ENCODE assay signal across 7 cellular contexts in the genomic region with DNA sequence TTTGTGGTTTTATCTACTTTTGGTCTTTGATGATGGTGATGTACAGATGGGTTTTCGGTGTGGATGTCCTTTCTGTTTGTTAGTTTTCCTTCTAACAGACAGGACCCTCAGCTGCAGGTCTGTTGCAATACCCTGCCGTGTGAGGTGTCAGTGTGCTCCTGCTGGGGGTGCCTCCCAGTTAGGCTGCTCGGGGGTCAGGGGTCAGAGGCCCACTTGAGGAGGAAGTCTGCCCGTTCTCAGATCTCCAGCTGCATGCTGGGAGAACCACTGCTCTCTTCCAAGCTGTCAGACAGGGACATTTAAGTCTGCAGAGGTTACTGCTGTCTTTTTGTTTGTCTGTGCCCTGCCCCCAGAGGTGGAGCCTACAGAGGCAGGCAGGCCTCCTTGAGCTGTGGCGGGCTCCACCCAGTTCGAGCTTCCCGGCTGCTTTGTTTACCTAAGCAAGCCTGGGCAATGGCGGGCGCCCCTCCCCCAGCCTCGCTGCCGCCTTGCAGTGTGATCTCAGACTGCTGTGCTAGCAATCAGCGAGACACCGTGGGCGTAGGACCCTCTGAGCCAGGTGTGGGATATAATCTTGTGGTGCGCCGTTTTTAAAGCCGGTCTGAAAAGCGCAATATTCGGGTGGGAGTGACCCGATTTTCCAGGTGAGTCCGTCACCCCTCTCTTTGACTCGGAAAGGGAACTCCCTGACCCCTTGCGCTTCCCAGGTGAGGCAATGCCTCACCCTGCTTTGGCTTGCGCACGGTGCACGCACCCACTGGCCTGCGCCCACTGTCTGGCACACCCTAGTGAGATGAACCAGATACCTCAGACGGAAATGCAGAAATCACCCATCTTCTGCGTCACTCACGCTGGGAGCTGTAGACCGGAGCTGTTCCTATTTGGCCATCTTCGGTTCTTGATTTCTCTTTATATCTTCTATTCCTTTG.
DNase-seq lines count a peak whose midpoint lies in the region; ATAC-seq and TF ChIP-seq lines count a peak whose summit lies in the region.
"Not testable (repeated sequence)": the region's sequence is repeated elsewhere in the genome, so short reads cannot be mapped to it uniquely, and the experiment has no call there.

No MANE protein-coding gene starts in this region.

- not testable (repeated sequence) for H3K27me3 Mint-ChIP-seq in GM23338 (ENCODE audit: insufficient read depth, low read depth, poor library complexity); chondrocyte (ENCODE audit: low read depth); neural progenitor cell (ENCODE audit: insufficient read depth, low read depth)

- H4K20me1 ChIP-seq in GM23338 (replicated peaks; ENCODE audit: insufficient read depth); PC-9 (ENCODE audit: insufficient read depth); neural progenitor cell (ENCODE audit: low read depth): not testable (repeated sequence)

- H3K27me3 ChIP-seq in GM23338 (ENCODE audit: insufficient read depth); PC-9 (ENCODE audit: insufficient read depth, low read depth); neural progenitor cell: not testable (repeated sequence)

- not testable (repeated sequence) for H3K9ac ChIP-seq in neural progenitor cell

- ATAC-seq in GM23338, result not testable (repeated sequence)

- POLR2A ChIA-PET in PC-9 (lab: Charles Lee; ENCODE audit: unreplicated experiment), result interaction anchor here (0.6 kb wide), 2 partner anchors 65 to 68 kb away, joined by 3 to 6 read pairs; no protein-coding TSS in a partner anchor

- intact Hi-C loops in PC-9 (cut with micrococcal nuclease; ENCODE audit: unreplicated experiment), result not testable (repeated sequence)

- TF ChIP-seq CTCF in GM23338 (conservative IDR thresholded peaks at IDR 0.05; ENCODE audit: low read depth in 2 of 2); PC-9 (conservative IDR thresholded peaks at IDR 0.05); chondrocyte (IDR thresholded peaks at IDR 0.05); neural progenitor cell (IDR thresholded peaks at IDR 0.05): not testable (repeated sequence)

- H3K9me2 ChIP-seq in GM23338 (ENCODE audit: insufficient read depth); PC-9 (ENCODE audit: insufficient read depth): not testable (repeated sequence)

- H3K4me3 ChIP-seq in GM23338 (peak overlapping the region; percentile 43), PC-9 (peak overlapping the region; percentile 54), iPS-18c (ENCODE audit: insufficient read depth, low read depth, low read length) (peak overlapping the region; percentile 31; the same call in 1 of the 2 replicates), neural progenitor cell (peak overlapping the region; percentile 53)

- H3K4me3 Mint-ChIP-seq in GM23338, result peak overlapping the region; percentile 54
- peak overlapping the region; percentile 64 for H3K4me3 Mint-ChIP-seq in chondrocyte (ENCODE audit: unreplicated experiment)
- H3K4me3 Mint-ChIP-seq in neural progenitor cell, result peak overlapping the region; percentile 58

- peaks cover 19% of the 10 kb centered on the region for H3K36me3 Mint-ChIP-seq in GM23338 (ENCODE audit: low read depth)
- not testable (repeated sequence) for H3K36me3 Mint-ChIP-seq in chondrocyte (ENCODE audit: low read depth); neural progenitor cell

- H3K4me1 ChIP-seq in GM23338 (ENCODE audit: insufficient read depth); PC-9 (replicated peaks; ENCODE audit: insufficient read depth); neural progenitor cell: not testable (repeated sequence)

- not testable (repeated sequence) for H3F3A ChIP-seq in GM23338 (replicated peaks; ENCODE audit: low read depth); PC-9 (ENCODE audit: insufficient read depth, low read depth); neural progenitor cell (ENCODE audit: low read depth)

- H3K4me1 Mint-ChIP-seq in GM23338; chondrocyte (ENCODE audit: low read depth); neural progenitor cell: not testable (repeated sequence)

- H3K9me3 Mint-ChIP-seq in GM23338, result peaks cover 12% of the 10 kb centered on the region
- H3K9me3 Mint-ChIP-seq in chondrocyte (ENCODE audit: low read depth), result not testable (repeated sequence)
- H3K9me3 Mint-ChIP-seq in neural progenitor cell, result peaks cover 15% of the 10 kb centered on the region

- H3K4me2 ChIP-seq in GM23338 (peak overlapping the region; percentile 54; the same call in 1 of the 2 replicates), PC-9 (peak overlapping the region; percentile 65), neural progenitor cell (peak overlapping the region; percentile 79)

- not testable (repeated sequence) for H3K27ac ChIP-seq in GM23338 (ENCODE audit: low read depth); PC-9; neural progenitor cell

- not testable (repeated sequence) for DNase-seq in GM23338 (ENCODE audit: low spot score); chondrocyte (ENCODE audit: low spot score); neural progenitor cell (ENCODE audit: low spot score)
- peak; percentile 59 for DNase-seq in LoVo (ENCODE audit: low spot score)
- peak; percentile 15 for DNase-seq in NCI-H345 treated with DMSO at 0.1 percent for 48 hours (lab: John Stamatoyannopoulos, UW; ENCODE audit: unreplicated experiment)
- DNase-seq in PC-9, result peak in 1 of 2 experiments; percentile 66

- BruUV-seq in PC-9 (replicated peaks; lab: Mats Ljungman, UMichigan), result not testable (repeated sequence)

- H3K9me3 ChIP-seq in PC-9 (ENCODE audit: insufficient read depth, low read depth); iPS-18c (ENCODE audit: control insufficient read depth, insufficient read depth, low read length); neural progenitor cell (ENCODE audit: low read depth): not testable (repeated sequence)

- CTCF ChIA-PET in PC-9 (lab: Charles Lee), result not testable (repeated sequence)

- H2AFZ ChIP-seq in GM23338 (peak overlapping the region; percentile 6; the same call in 1 of the 2 replicates), PC-9 (peak overlapping the region; percentile 75), neural progenitor cell (replicated peaks) (peak overlapping the region; percentile 95)

- H3K79me2 ChIP-seq in GM23338 (replicated peaks; ENCODE audit: insufficient read depth); PC-9 (ENCODE audit: low read depth); neural progenitor cell (ENCODE audit: low read depth): not testable (repeated sequence)

- not testable (repeated sequence) for H3K36me3 ChIP-seq in GM23338 (ENCODE audit: insufficient read depth); PC-9 (ENCODE audit: low read depth); neural progenitor cell

- peak overlapping the region; percentile 55; the same call in 1 of the 2 replicates for H3K27ac Mint-ChIP-seq in GM23338
- not testable (repeated sequence) for H3K27ac Mint-ChIP-seq in chondrocyte (ENCODE audit: unreplicated experiment)
- H3K27ac Mint-ChIP-seq in neural progenitor cell, result peak overlapping the region; percentile 97

Comparison
In these comparisons a context has a peak if more than half of its experiments do, and no peak if none do; other contexts are left out.
1. H2AFZ ChIP-seq: peak in every context shown above with its lines; median percentile 95 in neural progenitor cell; 75 in PC-9; 6 in GM23338.